ENCODE assay signal across 20 cellular contexts in the genomic region with DNA sequence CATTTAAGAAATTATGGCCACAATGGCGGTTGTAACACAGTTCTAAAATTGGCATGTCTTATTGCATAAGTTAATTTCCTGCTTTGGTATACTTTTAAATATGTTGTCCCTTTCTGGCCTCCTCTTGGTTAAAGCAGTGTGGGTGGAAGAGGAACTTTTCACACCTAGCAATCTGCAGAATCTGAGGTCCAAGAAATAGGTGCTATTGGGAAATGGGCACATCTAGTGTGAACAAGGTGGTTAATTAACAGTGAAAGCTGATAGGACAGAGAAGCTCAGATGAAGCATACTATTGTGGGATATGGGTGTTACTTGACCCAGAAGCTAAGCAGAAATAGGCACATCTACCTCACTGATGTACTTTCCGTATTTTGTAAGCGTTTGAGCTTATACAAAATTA. TPM values are rescaled to one million over a fixed set of nuclear protein-coding genes. Genes with fewer than 3 reads are reported as not detected.
DNase-seq lines count a peak whose midpoint lies in the region; ATAC-seq lines count a peak whose summit lies in the region.
"Had no signal": no experiment of that assay in that cellular context is flagged by ENCODE, and none has a peak within 500 bp of the region (broad histone marks: within the 10 kb centered on the region; RNA-seq: fewer than 3 reads in every experiment).

No MANE protein-coding gene starts in this region.

- H3K4me3 Mint-ChIP-seq in CD8-positive, alpha-beta memory T cell, result peak overlapping the region; percentile 35 to 80 (median 63)
- peak overlapping the region; percentile 64 to 86 (median 76) for H3K4me3 Mint-ChIP-seq in immature natural killer cell
- H3K4me3 Mint-ChIP-seq: naive B cell had no signal

- in situ Hi-C loops in HAP-1 (cut with MboI; ENCODE audit: low sequenced_read_pairs), result no loop called here

- H3K4me1 ChIP-seq in CD8-positive, alpha-beta memory T cell (ENCODE audit: insufficient read depth, low read length), result peaks cover 49% of the 10 kb centered on the region
- H3K4me1 ChIP-seq in HAP-1, result peaks cover 7% of the 10 kb centered on the region
- H3K4me1 ChIP-seq: prostate gland had no signal

- DNase-seq in CD8-positive, alpha-beta memory T cell, result peak in 1 of 5 donors; percentile 76
- DNase-seq in NOMO-1 treated with DMSO at 0.1 percent for 48 hours (lab: John Stamatoyannopoulos, UW; ENCODE audit: unreplicated experiment) (peak; percentile 85), immature natural killer cell (peak; percentile 79 to 87 (median 84)), NCI-H1092 treated with DMSO at 0.1 percent for 48 hours (lab: John Stamatoyannopoulos, UW) (no peak), HAP-1 (ENCODE audit: low spot score in 2 of 2) (no peak)
- no peak for DNase-seq in activated effector memory CD4-positive, alpha-beta T cell treated with anti-CD3 and anti-CD28 coated beads, Interleukin-2, amount 50 U/mL, for 16 hours
- DNase-seq: activated CD4-positive, alpha-beta T cell treated with anti-CD3 and anti-CD28 coated beads for 48 hours; activated naive CD4-positive, alpha-beta T cell treated with Interleukin-2 at 50 U/mL for 16 hours; aorta; Calu3; heart right ventricle; naive B cell; NCI-H1694; stimulated activated CD4-positive, alpha-beta T cell treated with anti-CD3 and anti-CD28 coated beads, Interleukin-4, amount 100 ng/mL, for 24 hours; SW 1271 had no signal

- CTCF ChIA-PET in CD8-positive, alpha-beta memory T cell (lab: Charles Lee), result interaction anchor here (1.1 to 3.3 kb wide), 2 partner anchors 530 to 540 kb away, joined by 3 to 14 read pairs; a partner anchor contains a TSS

- H3K27ac ChIP-seq in CD8-positive, alpha-beta memory T cell (ENCODE audit: low read depth, low read length), result no peak overlapping the region
- H3K27ac ChIP-seq: prostate gland had no signal

- H3K27me3 Mint-ChIP-seq in CD8-positive, alpha-beta memory T cell, result no peaks in the 10 kb centered on the region
- peaks cover 0 to 5% (median 4%) of the 10 kb centered on the region in 3 donors for H3K27me3 Mint-ChIP-seq in immature natural killer cell (ENCODE audit: low read depth in 3 of 3)
- H3K27me3 Mint-ChIP-seq: naive B cell had no signal

- H3K36me3 ChIP-seq in CD8-positive, alpha-beta memory T cell (ENCODE audit: insufficient read depth, low read length), result no peaks in the 10 kb centered on the region
- H3K36me3 ChIP-seq in HAP-1 (replicated peaks), result no peaks in the 10 kb centered on the region
- H3K36me3 ChIP-seq: prostate gland had no signal

- H3K4me1 Mint-ChIP-seq in CD8-positive, alpha-beta memory T cell, result peaks cover 76 to 94% (median 90%) of the 10 kb centered on the region in 3 donors
- peaks cover 64 to 74% of the 10 kb centered on the region in 2 donors for H3K4me1 Mint-ChIP-seq in immature natural killer cell

- peak overlapping the region; percentile 71 to 92 (median 81) for H3K27ac Mint-ChIP-seq in CD8-positive, alpha-beta memory T cell
- peak overlapping the region; percentile 74 to 92 (median 86) for H3K27ac Mint-ChIP-seq in immature natural killer cell
- H3K27ac Mint-ChIP-seq: naive B cell had no signal

- no peaks in the 10 kb centered on the region for H3K27me3 ChIP-seq in CD8-positive, alpha-beta memory T cell (ENCODE audit: insufficient read depth, low read length, poor library complexity, severe bottlenecking)
- H3K27me3 ChIP-seq in HAP-1 (ENCODE audit: low read depth), result no peaks in the 10 kb centered on the region
- H3K27me3 ChIP-seq: heart right ventricle had no signal

- peaks cover 6 to 7% (median 6%) of the 10 kb centered on the region in 3 donors for H3K36me3 Mint-ChIP-seq in CD8-positive, alpha-beta memory T cell
- no peaks in the 10 kb centered on the region for H3K36me3 Mint-ChIP-seq in immature natural killer cell
- H3K36me3 Mint-ChIP-seq: naive B cell had no signal

- no peaks in the 10 kb centered on the region for H3K9me3 ChIP-seq in CD8-positive, alpha-beta memory T cell (ENCODE audit: low read length)
- H3K9me3 ChIP-seq in HAP-1, result no peaks in the 10 kb centered on the region
- H3K9me3 ChIP-seq: heart right ventricle, prostate gland had no signal

- no peak overlapping the region for H3K4me3 ChIP-seq in CD8-positive, alpha-beta memory T cell (ENCODE audit: low read length)
- H3K4me3 ChIP-seq in HAP-1, result no peak overlapping the region
- H3K4me3 ChIP-seq: heart right ventricle, prostate gland, smooth muscle cell had no signal

- POLR2A ChIA-PET in CD8-positive, alpha-beta memory T cell (lab: Charles Lee), result interaction anchor here (1.1 to 1.2 kb wide), 2 partner anchors 8 to 539 kb away, joined by 3 to 4 read pairs; no protein-coding TSS in a partner anchor

- no peaks in the 10 kb centered on the region for H3K9me3 Mint-ChIP-seq in CD8-positive, alpha-beta memory T cell
- no peaks in the 10 kb centered on the region for H3K9me3 Mint-ChIP-seq in immature natural killer cell
- H3K9me3 Mint-ChIP-seq: naive B cell had no signal

- ATAC-seq in GM21786 (IDR thresholded peaks at IDR 0.05; ENCODE audit: unreplicated experiment) (peak; percentile 39), HG02938 (IDR thresholded peaks at IDR 0.05; ENCODE audit: unreplicated experiment) (no peak)
- ATAC-seq: HCT116, heart right ventricle had no signal

RNA-seq across cellular contexts. Expression of a gene that starts 10.6 kb away (rescaled TPM):
- 10 to 100 TPM; 46.3 to 50.1 TPM for total RNA-seq in CD8-positive, alpha-beta memory T cell
- polyA plus RNA-seq in CD8-positive, alpha-beta memory T cell, result 205 TPM
- 100 to 1,000 TPM; 471 to 902 (median 536) TPM for polyA plus RNA-seq in immature natural killer cell

Comparison
In these comparisons a context has a peak if more than half of its experiments do, and no peak if none do; other contexts are left out.
1. DNase-seq: peak in NOMO-1 treated with DMSO at 0.1 percent for 48 hours (single experiment) and immature natural killer cell (3 of 3); none in NCI-H1092 treated with DMSO at 0.1 percent for 48 hours (single experiment), HAP-1 (0 of 2) and activated effector memory CD4-positive, alpha-beta T cell treated with anti-CD3 and anti-CD28 coated beads, Interleukin-2, amount 50 U/mL, for 16 hours (single experiment).